ENCODE assay signal across 27 cellular contexts in genomic region chr4:174170091-174170490, GRCh38.
"Had no signal": no experiment of that assay in that cellular context is flagged by ENCODE, and none has a peak within 500 bp of the region (broad histone marks: within the 10 kb centered on the region; RNA-seq: fewer than 3 reads in every experiment).

No MANE protein-coding gene starts in this region.

- H3K4me1 ChIP-seq: colonic mucosa, esophagus muscularis mucosa, esophagus squamous epithelium, foreskin keratinocyte, gastrocnemius medialis, gastroesophageal sphincter, heart left ventricle, heart right ventricle had no signal

- ATAC-seq: effector memory CD8-positive, alpha-beta T cell; esophagus mucosa; foreskin keratinocyte; gastrocnemius medialis; gastroesophageal sphincter; heart left ventricle; heart right ventricle had no signal

- H3K27ac ChIP-seq: colonic mucosa, coronary artery, dorsolateral prefrontal cortex, epithelial cell of prostate, esophagus muscularis mucosa, esophagus squamous epithelium, foreskin keratinocyte, gastrocnemius medialis, gastroesophageal sphincter, heart left ventricle, heart right ventricle had no signal

- H3K27me3 ChIP-seq: colonic mucosa, esophagus muscularis mucosa, gastrocnemius medialis, gastroesophageal sphincter, heart left ventricle, heart right ventricle had no signal

- H3K4me3 ChIP-seq: colonic mucosa, coronary artery, dorsolateral prefrontal cortex, esophagus muscularis mucosa, esophagus squamous epithelium, gastrocnemius medialis, gastroesophageal sphincter, heart left ventricle, heart right ventricle had no signal

- DNase-seq: colonic mucosa; cortex of kidney; dermis blood vessel endothelial cell; dorsolateral prefrontal cortex; effector CD4-positive, alpha-beta T cell; effector CD8-positive, alpha-beta T cell; effector memory CD4-positive, alpha-beta T cell; effector memory CD8-positive, alpha-beta T cell; endodermal cell; erythroblast; esophagus squamous epithelium; foreskin fibroblast; foreskin keratinocyte; foreskin melanocyte; gastrocnemius medialis; glutamatergic neuron; head of caudate nucleus; heart left ventricle; heart right ventricle had no signal

- H3K36me3 ChIP-seq: colonic mucosa, esophagus muscularis mucosa, esophagus squamous epithelium, gastrocnemius medialis, gastroesophageal sphincter, heart left ventricle, heart right ventricle had no signal

- FAIRE-seq: colon, endometrium, endothelial cell of umbilical vein had no signal

- H3K9me3 ChIP-seq: colonic mucosa, esophagus muscularis mucosa, esophagus squamous epithelium, gastrocnemius medialis, gastroesophageal sphincter, heart left ventricle, heart right ventricle had no signal
